ENCODE assay signal across 8 cellular contexts in the genomic region with DNA sequence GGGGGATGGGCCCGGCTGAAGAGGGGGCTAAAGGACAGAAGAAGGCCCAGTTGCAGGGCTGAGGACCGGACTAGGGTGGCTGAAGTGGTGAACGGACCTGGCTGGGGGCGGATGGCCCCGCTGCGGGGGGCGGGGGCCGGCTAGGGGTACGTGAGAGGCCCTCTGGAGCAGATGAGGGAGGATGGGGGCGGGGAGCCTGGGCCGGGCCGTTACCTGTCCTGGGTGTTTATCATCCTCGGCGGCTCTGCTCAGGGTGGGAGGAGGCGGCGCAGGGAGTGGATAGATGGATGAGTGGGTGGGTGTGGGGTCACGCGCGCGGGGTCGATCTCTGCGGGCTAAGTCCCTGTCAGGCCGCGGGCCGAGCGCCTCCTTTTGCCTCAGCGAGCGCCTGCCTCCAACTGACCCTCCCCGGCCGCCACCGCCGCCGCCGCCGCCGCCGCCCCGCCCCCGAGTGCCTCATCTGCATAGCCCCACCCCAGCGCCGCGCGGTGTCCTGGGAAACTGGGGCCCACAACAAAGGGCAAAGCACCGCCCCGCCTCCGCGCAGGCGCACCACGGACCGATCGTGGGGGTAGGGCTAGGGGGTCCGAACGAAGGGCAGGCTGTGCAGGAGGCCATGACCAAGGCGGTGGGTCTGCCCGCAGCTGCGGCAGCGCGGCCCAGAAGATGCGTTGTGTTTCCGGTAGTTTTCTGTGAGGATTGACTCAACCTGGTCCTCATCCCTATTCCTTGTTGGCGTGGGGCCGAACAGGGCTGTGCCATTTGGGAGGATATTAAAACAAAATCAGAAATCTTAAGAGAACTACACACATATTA.
DNase-seq lines count a peak whose midpoint lies in the region; ATAC-seq and TF ChIP-seq lines count a peak whose summit lies in the region.

No MANE protein-coding gene starts in this region.

- TF ChIP-seq POLR2A in uterus (IDR thresholded peaks at IDR 0.05), result peak; percentile 57 to 70

- peak; percentile 51 for ATAC-seq in HG02938 (IDR thresholded peaks at IDR 0.05; ENCODE audit: unreplicated experiment)
- peak; percentile 95 to 96 for ATAC-seq in right cardiac atrium

- H3K27ac ChIP-seq in right cardiac atrium (ENCODE audit: low read length) (peak overlapping the region; percentile 84), uterus (peak overlapping the region; percentile 86 to 97)

- H3K27me3 ChIP-seq in right cardiac atrium (ENCODE audit: control insufficient read depth, insufficient read depth) (no peaks in the 10 kb centered on the region), uterus (no peaks in the 10 kb centered on the region)

- TF ChIP-seq CTCF in GM13976 (IDR thresholded peaks at IDR 0.05; ENCODE audit: borderline replicate concordance, control extremely low read depth, extremely low read depth, insufficient read depth, missing control alignments) (no peak), uterus (IDR thresholded peaks at IDR 0.05) (no peak)

- in situ Hi-C loops in GM13976 (cut with MboI; ENCODE audit: low sequenced_read_pairs, unreplicated experiment), result no loop called here

- under 1% methylated on average over 62 of the region's 62 CpGs for WGBS in right cardiac atrium

- no peaks in the 10 kb centered on the region for H3K36me3 ChIP-seq in uterus

- DNase-seq in GM13976 (ENCODE audit: low spot score) (peak; percentile 99), NCI-H187 treated with DMSO at 0.1 percent for 48 hours (lab: John Stamatoyannopoulos, UW) (peak; percentile 38), T-helper 2 cell (peak; percentile 86 to 94 (median 91)), anterior cingulate cortex (lab: John Stamatoyannopoulos, UW) (peak; percentile 73 to 99 (median 96)), right cardiac atrium (peak; percentile 98 to 99 (median 99)), putamen (ENCODE audit: low spot score) (peak; percentile 95), uterus (peak; percentile 96)

- peaks cover 21% of the 10 kb centered on the region for H3K4me1 ChIP-seq in right cardiac atrium (ENCODE audit: control insufficient read depth, insufficient read depth, low read length)
- H3K4me1 ChIP-seq in uterus, result peaks cover 5 to 22% of the 10 kb centered on the region in 2 donors

- H3K9me3 ChIP-seq in right cardiac atrium (ENCODE audit: control insufficient read depth, low read length) (no peaks in the 10 kb centered on the region), uterus (no peaks in the 10 kb centered on the region)

- intact Hi-C loops in right cardiac atrium (cut with DNase I) (no loop called here), uterus (cut with DNase I; ENCODE audit: low total_unique reads) (no loop called here)

- H3K4me3 ChIP-seq in right cardiac atrium (ENCODE audit: low read length) (peak overlapping the region; percentile 88), uterus (peak overlapping the region; percentile 65 to 86)

Comparison
In these comparisons a context has a peak if more than half of its experiments do, and no peak if none do; other contexts are left out.
1. Peak in every context shown above with its lines: DNase-seq, ATAC-seq, H3K4me3 ChIP-seq and H3K27ac ChIP-seq.
2. DNase-seq: peak in every context shown above with its lines; median percentile 99 in GM13976; 99 in right cardiac atrium; 96 in anterior cingulate cortex; 96 in uterus; 95 in putamen; 91 in T-helper 2 cell; 38 in NCI-H187 treated with DMSO at 0.1 percent for 48 hours.